ENCODE assay signal across 17 cellular contexts in genomic region chr14:89750206-89750867, GRCh38.
DNase-seq lines count a peak whose midpoint lies in the region; ATAC-seq and TF ChIP-seq lines count a peak whose summit lies in the region.
"Had no signal": no experiment of that assay in that cellular context is flagged by ENCODE, and none has a peak within 500 bp of the region (broad histone marks: within the 10 kb centered on the region; RNA-seq: fewer than 3 reads in every experiment).

No MANE protein-coding gene starts in this region.

- DNase-seq in AG10803 (ENCODE audit: low read depth): peak; percentile 26
- DNase-seq in HCEC 1CT: peak; percentile 25
- no peak for DNase-seq in activated naive CD8-positive, alpha-beta T cell treated with anti-CD3 and anti-CD28 coated beads, Interleukin-2, amount 50 U/mL, for 24 hours
- no peak for DNase-seq in left ventricle myocardium inferior
- DNase-seq in posterior cingulate gyrus: no peak
- DNase-seq in CD1c-positive myeloid dendritic cell (ENCODE audit: extremely low spot score): no peak
- DNase-seq in NCI-H187 treated with DMSO at 0.1 percent for 48 hours (lab: John Stamatoyannopoulos, UW): no peak
- DNase-seq: amniotic stem cell, BE2C, GF-D8, lower lobe of right lung, NCI-H1694, NCI-H510A treated with DMSO at 0.1 percent for 48 hours, ovary, Peyer's patch had no signal

- peaks cover 12% of the 10 kb centered on the region for H3K9me3 ChIP-seq in left ventricle myocardium inferior (replicated peaks)
- H3K9me3 ChIP-seq: BE2C, ovary, Peyer's patch, thoracic aorta had no signal

- no peaks in the 10 kb centered on the region for H3K36me3 ChIP-seq in left ventricle myocardium inferior
- H3K36me3 ChIP-seq: BE2C, lower lobe of right lung, ovary, Peyer's patch, thoracic aorta had no signal

- no peak overlapping the region for H3K4me3 Mint-ChIP-seq in activated naive CD8-positive, alpha-beta T cell treated with anti-CD3 and anti-CD28 coated beads, Interleukin-2, amount 50 U/mL, for 24 hours

- ATAC-seq in activated naive CD8-positive, alpha-beta T cell treated with anti-CD3 and anti-CD28 coated beads, Interleukin-2, amount 50 U/mL, for 24 hours: no peak
- ATAC-seq: lower lobe of right lung had no signal

- no peaks in the 10 kb centered on the region for H3K27me3 ChIP-seq in left ventricle myocardium inferior (ENCODE audit: low read depth)
- H3K27me3 ChIP-seq: BE2C, ovary, Peyer's patch had no signal

- intact Hi-C loops in left ventricle myocardium inferior (cut with micrococcal nuclease) (no loop called here), posterior cingulate gyrus (cut with DNase I) (no loop called here)

- H3K27me3 Mint-ChIP-seq in activated naive CD8-positive, alpha-beta T cell treated with anti-CD3 and anti-CD28 coated beads, Interleukin-2, amount 50 U/mL, for 24 hours: no peaks in the 10 kb centered on the region

- peak overlapping the region; percentile 40 for H3K27ac Mint-ChIP-seq in activated naive CD8-positive, alpha-beta T cell treated with anti-CD3 and anti-CD28 coated beads, Interleukin-2, amount 50 U/mL, for 24 hours

- H3K4me3 ChIP-seq in AG10803 (ENCODE audit: low read length): no peak overlapping the region
- no peak overlapping the region for H3K4me3 ChIP-seq in left ventricle myocardium inferior
- H3K4me3 ChIP-seq: lower lobe of right lung, ovary, Peyer's patch, smooth muscle cell, thoracic aorta had no signal

- H3K9me3 Mint-ChIP-seq in activated naive CD8-positive, alpha-beta T cell treated with anti-CD3 and anti-CD28 coated beads, Interleukin-2, amount 50 U/mL, for 24 hours: peaks cover 19% of the 10 kb centered on the region

- H3K4me1 ChIP-seq in left ventricle myocardium inferior: peaks cover 8% of the 10 kb centered on the region
- H3K4me1 ChIP-seq: lower lobe of right lung had no signal

- peaks cover 32% of the 10 kb centered on the region for H3K4me1 Mint-ChIP-seq in activated naive CD8-positive, alpha-beta T cell treated with anti-CD3 and anti-CD28 coated beads, Interleukin-2, amount 50 U/mL, for 24 hours

- TF ChIP-seq CTCF in AG10803 (conservative IDR thresholded peaks at IDR 0.05; ENCODE audit: low read length) (no peak), left ventricle myocardium inferior (IDR thresholded peaks at IDR 0.05; ENCODE audit: borderline replicate concordance) (no peak)

- peak overlapping the region; percentile 11 for H3K27ac ChIP-seq in left ventricle myocardium inferior (replicated peaks)
- H3K27ac ChIP-seq: lower lobe of right lung, ovary, Peyer's patch, thoracic aorta had no signal

- H3K36me3 Mint-ChIP-seq in activated naive CD8-positive, alpha-beta T cell treated with anti-CD3 and anti-CD28 coated beads, Interleukin-2, amount 50 U/mL, for 24 hours (ENCODE audit: low read depth): no peaks in the 10 kb centered on the region

Comparison
In these comparisons a context has a peak if more than half of its experiments do, and no peak if none do; other contexts are left out.
1. DNase-seq: peak in AG10803 (single experiment) and HCEC 1CT (single experiment); none in activated naive CD8-positive, alpha-beta T cell treated with anti-CD3 and anti-CD28 coated beads, Interleukin-2, amount 50 U/mL, for 24 hours (single experiment), left ventricle myocardium inferior (single experiment), posterior cingulate gyrus (0 of 10), CD1c-positive myeloid dendritic cell (single experiment) and NCI-H187 treated with DMSO at 0.1 percent for 48 hours (single experiment).